8 cellular contexts compared by ENCODE assay signal in genomic region chr15:81000144-81000625, GRCh38. TPM values are rescaled to one million over a fixed set of nuclear protein-coding genes. Genes with fewer than 3 reads are reported as not detected.
DNase-seq lines count a peak whose midpoint lies in the region; ATAC-seq and TF ChIP-seq lines count a peak whose summit lies in the region.

No MANE protein-coding gene starts in this region.

- peak overlapping the region; percentile 93 for H3K4me3 Mint-ChIP-seq in progenitor cell of endocrine pancreas (ENCODE audit: low read depth)

- H3K27me3 ChIP-seq in foreskin keratinocyte = no peaks in the 10 kb centered on the region

- peaks cover 11% of the 10 kb centered on the region for H3K4me1 ChIP-seq in foreskin keratinocyte

- no peaks in the 10 kb centered on the region for H3K27me3 Mint-ChIP-seq in progenitor cell of endocrine pancreas

- peaks cover 8% of the 10 kb centered on the region for H3K36me3 Mint-ChIP-seq in progenitor cell of endocrine pancreas (ENCODE audit: insufficient read depth)

- peak; percentile 13 for DNase-seq in activated effector memory CD4-positive, alpha-beta T cell treated with Interleukin-2 at 50 U/mL for 16 hours
- DNase-seq in activated effector memory CD4-positive, alpha-beta T cell treated with anti-CD3 and anti-CD28 coated beads, Interleukin-2, amount 50 U/mL, for 16 hours = no peak
- DNase-seq in foreskin keratinocyte (peak in 1 of 2 donors; percentile 36), progenitor cell of endocrine pancreas (ENCODE audit: low spot score, unreplicated experiment) (no peak), SKM-1 treated with dmso at 0.1 percent for 144 hours (lab: John Stamatoyannopoulos, UW; ENCODE audit: unreplicated experiment) (no peak), NCI-H748 (lab: John Stamatoyannopoulos, UW; ENCODE audit: unreplicated experiment) (no peak)

- ATAC-seq in foreskin keratinocyte = no peak
- no peak for ATAC-seq in GM18861 (IDR thresholded peaks at IDR 0.05; ENCODE audit: unreplicated experiment)

- TF ChIP-seq CTCF in VCaP (conservative IDR thresholded peaks at IDR 0.05) (no peak), foreskin keratinocyte (conservative IDR thresholded peaks at IDR 0.05) (no peak), progenitor cell of endocrine pancreas (IDR thresholded peaks at IDR 0.05; ENCODE audit: unreplicated experiment) (no peak)

- no peaks in the 10 kb centered on the region for H3K9me3 Mint-ChIP-seq in progenitor cell of endocrine pancreas (ENCODE audit: low read depth)

- peak overlapping the region; percentile 99 for H3K27ac ChIP-seq in VCaP
- H3K27ac ChIP-seq in foreskin keratinocyte = peak overlapping the region; percentile 82

- H3K27ac Mint-ChIP-seq in progenitor cell of endocrine pancreas = peak overlapping the region; percentile 94

- H3K4me1 Mint-ChIP-seq in progenitor cell of endocrine pancreas (ENCODE audit: low read depth) = peaks cover 9% of the 10 kb centered on the region

RNA-seq across cellular contexts. Expression of gene TLNRD1, which starts 0.5 kb away (rescaled TPM):
- total RNA-seq in foreskin keratinocyte (11.5 and 12.4 TPM in 2 replicates), progenitor cell of endocrine pancreas (14.9 and 15.7 TPM in 2 replicates)
- 7.4 and 8.1 TPM in 2 replicates for polyA plus RNA-seq in foreskin keratinocyte

RNA-seq across cellular contexts. Expression of gene MESD, which starts 10.6 kb away (rescaled TPM):
- total RNA-seq in foreskin keratinocyte (31.0 and 32.4 TPM in 2 replicates), progenitor cell of endocrine pancreas (39.2 and 42.6 TPM in 2 replicates)
- polyA plus RNA-seq in foreskin keratinocyte = 27.1 and 29.9 TPM in 2 replicates
